Comparison of ENCODE assay signal across 1 cellular context in genomic region chr3:188624384-188624783, GRCh38.
TF ChIP-seq lines count a peak whose summit lies in the region.

No MANE protein-coding gene starts in this region.

TF ChIP-seq in IMR-90, 13 proteins besides CTCF, POLR2A, EP300 and RAD21 (continued from another document):
- TF ChIP-seq MXI1 (IDR thresholded peaks at IDR 0.05; ENCODE audit: borderline replicate concordance, low read depth, low read length) (no peak), CHD1 (IDR thresholded peaks at IDR 0.05; ENCODE audit: low read depth, low read length) (no peak), CEBPB (IDR thresholded peaks at IDR 0.05; ENCODE audit: low read depth, low read length) (no peak), MAZ (IDR thresholded peaks at IDR 0.05; ENCODE audit: borderline replicate concordance, low read depth, low read length) (no peak), SMC3 (IDR thresholded peaks at IDR 0.05; ENCODE audit: low read depth, low read length) (no peak), RFX5 (IDR thresholded peaks at IDR 0.05; ENCODE audit: low read depth, low read length) (no peak)
